ENCODE assay signal across 11 cellular contexts in genomic region chr5:151903243-151903653, GRCh38.
DNase-seq lines count a peak whose midpoint lies in the region; ATAC-seq lines count a peak whose summit lies in the region.
"Had no signal": no experiment of that assay in that cellular context is flagged by ENCODE, and none has a peak within 500 bp of the region (broad histone marks: within the 10 kb centered on the region; RNA-seq: fewer than 3 reads in every experiment).

No MANE protein-coding gene starts in this region.

- H3K4me1 Mint-ChIP-seq in stimulated activated naive B cell treated with anti-CD40 and anti-IgM and Interleukin-4, amounts not matched to agents 10 μg/mL and 1 μg/mL and 100 μg/mL, for 72 hours, result peaks cover 9 to 11% of the 10 kb centered on the region in 2 donors
- H3K4me1 Mint-ChIP-seq: activated naive CD4-positive, alpha-beta T cell treated with anti-CD3 and anti-CD28 coated beads, Interleukin-2, amount 50 U/mL, for 24 hours had no signal

- peak; percentile 43 for DNase-seq in NCI-H82 (lab: John Stamatoyannopoulos, UW)
- DNase-seq in NCI-H82 treated with DMSO at 0.1 percent for 48 hours (lab: John Stamatoyannopoulos, UW; ENCODE audit: unreplicated experiment), result no peak
- DNase-seq in stimulated activated naive B cell treated with anti-CD40 and anti-IgM and Interleukin-4, amounts not matched to agents 10 μg/mL and 1 μg/mL and 100 μg/mL, for 72 hours, result peak; percentile 44
- no peak for DNase-seq in NCI-H1105 treated with DMSO at 0.1 percent for 48 hours (lab: John Stamatoyannopoulos, UW)
- no peak for DNase-seq in NCI-H446 treated with DMSO at 0.1 percent for 48 hours (lab: John Stamatoyannopoulos, UW)
- DNase-seq in C1 segment of cervical spinal cord (lab: John Stamatoyannopoulos, UW), result no peak
- DNase-seq: left colon, right cardiac atrium had no signal

- H3K9me3 Mint-ChIP-seq in stimulated activated naive B cell treated with anti-CD40 and anti-IgM and Interleukin-4, amounts not matched to agents 10 μg/mL and 1 μg/mL and 100 μg/mL, for 72 hours, result peaks cover 0 to 7% of the 10 kb centered on the region in 2 donors
- H3K9me3 Mint-ChIP-seq: activated naive CD4-positive, alpha-beta T cell treated with anti-CD3 and anti-CD28 coated beads, Interleukin-2, amount 50 U/mL, for 24 hours had no signal

- no peak overlapping the region for H3K27ac Mint-ChIP-seq in stimulated activated naive B cell treated with anti-CD40 and anti-IgM and Interleukin-4, amounts not matched to agents 10 μg/mL and 1 μg/mL and 100 μg/mL, for 72 hours
- H3K27ac Mint-ChIP-seq: activated naive CD4-positive, alpha-beta T cell treated with anti-CD3 and anti-CD28 coated beads, Interleukin-2, amount 50 U/mL, for 24 hours had no signal

- ATAC-seq in HG02759 (IDR thresholded peaks at IDR 0.05; ENCODE audit: unreplicated experiment) (peak; percentile 94), HG03558 (IDR thresholded peaks at IDR 0.05; ENCODE audit: extremely low read depth, unreplicated experiment) (peak; percentile 82)
- peak; percentile 98 to 99 for ATAC-seq in stimulated activated naive B cell treated with anti-CD40 and anti-IgM and Interleukin-4, amounts not matched to agents 10 μg/mL and 1 μg/mL and 100 μg/mL, for 72 hours (replicated peaks)
- ATAC-seq: left colon, right cardiac atrium had no signal

- peaks cover 10 to 19% of the 10 kb centered on the region in 2 donors for H3K27me3 Mint-ChIP-seq in stimulated activated naive B cell treated with anti-CD40 and anti-IgM and Interleukin-4, amounts not matched to agents 10 μg/mL and 1 μg/mL and 100 μg/mL, for 72 hours

- H3K36me3 Mint-ChIP-seq in stimulated activated naive B cell treated with anti-CD40 and anti-IgM and Interleukin-4, amounts not matched to agents 10 μg/mL and 1 μg/mL and 100 μg/mL, for 72 hours, result no peaks in the 10 kb centered on the region
- H3K36me3 Mint-ChIP-seq: activated naive CD4-positive, alpha-beta T cell treated with anti-CD3 and anti-CD28 coated beads, Interleukin-2, amount 50 U/mL, for 24 hours had no signal

- peak overlapping the region; percentile 4 to 21 for H3K4me3 Mint-ChIP-seq in stimulated activated naive B cell treated with anti-CD40 and anti-IgM and Interleukin-4, amounts not matched to agents 10 μg/mL and 1 μg/mL and 100 μg/mL, for 72 hours
- H3K4me3 Mint-ChIP-seq: activated naive CD4-positive, alpha-beta T cell treated with anti-CD3 and anti-CD28 coated beads, Interleukin-2, amount 50 U/mL, for 24 hours had no signal

Comparison
In these comparisons a context has a peak if more than half of its experiments do, and no peak if none do; other contexts are left out.
1. DNase-seq: peak in NCI-H82 (single experiment) and stimulated activated naive B cell treated with anti-CD40 and anti-IgM and Interleukin-4, amounts not matched to agents 10 μg/mL and 1 μg/mL and 100 μg/mL, for 72 hours (single experiment); none in NCI-H82 treated with DMSO at 0.1 percent for 48 hours (single experiment), NCI-H1105 treated with DMSO at 0.1 percent for 48 hours (single experiment), NCI-H446 treated with DMSO at 0.1 percent for 48 hours (single experiment) and C1 segment of cervical spinal cord (0 of 14).
2. Peak in every context shown above with its lines, with median percentiles within 50 percentile points of each other: ATAC-seq.